In genomic region chr20:50029697-50030428, GRCh38 we compare ENCODE assay signal across 11 cellular contexts. TPM values are rescaled to one million over a fixed set of nuclear protein-coding genes. Genes with fewer than 3 reads are reported as not detected.
DNase-seq lines count a peak whose midpoint lies in the region; FAIRE-seq and TF ChIP-seq lines count a peak whose summit lies in the region.
"Had no signal": no experiment of that assay in that cellular context is flagged by ENCODE, and none has a peak within 500 bp of the region (broad histone marks: within the 10 kb centered on the region; RNA-seq: fewer than 3 reads in every experiment).

No MANE protein-coding gene starts in this region.

- no peak for TF ChIP-seq POLR2A in esophagus squamous epithelium (IDR thresholded peaks at IDR 0.05)

- 45 to 75% methylated on average over 10 of the region's 19 CpGs for WGBS in esophagus squamous epithelium, 2 donors

- no peaks in the 10 kb centered on the region for H3K36me3 ChIP-seq in BLaER1
- H3K36me3 ChIP-seq in esophagus squamous epithelium = no peaks in the 10 kb centered on the region

- intact Hi-C loops in esophagus squamous epithelium (cut with DNase I) = no loop called here

- no peak overlapping the region for H3K4me3 ChIP-seq in BLaER1
- no peak overlapping the region for H3K4me3 ChIP-seq in esophagus squamous epithelium

- H3K9me3 ChIP-seq in BLaER1 (no peaks in the 10 kb centered on the region), esophagus squamous epithelium (no peaks in the 10 kb centered on the region)

- DNase-seq in RCC 7860 (ENCODE audit: low spot score) = peak; percentile 96
- no peak for DNase-seq in esophagus squamous epithelium (lab: John Stamatoyannopoulos, UW)
- DNase-seq in occipital lobe (lab: John Stamatoyannopoulos, UW) = peak; percentile 12
- DNase-seq in SHP77 treated with DMSO at 0.1 percent for 48 hours (lab: John Stamatoyannopoulos, UW) = no peak
- DNase-seq in activated gamma-delta T cell treated with Interleukin-2 at 50 U/mL for 16 hours = no peak
- no peak for DNase-seq in activated CD8-positive, alpha-beta memory T cell treated with anti-CD3 and anti-CD28 coated beads, Interleukin-2, amount 50 U/mL, for 48 hours
- no peak for DNase-seq in stimulated activated CD4-positive, alpha-beta T cell treated with anti-CD3 and anti-CD28 coated beads, Interleukin-2, amount 100 ng/mL, for 24 hours
- DNase-seq: activated B cell treated with CpG ODN at 0.5 μM for 24 hours; erythroblast; stimulated activated CD4-positive, alpha-beta T cell treated with anti-CD3 and anti-CD28 coated beads, Interleukin-4, amount 100 ng/mL, for 4 hours had no signal

- peak; percentile 90 for FAIRE-seq in RCC 7860 (lab: Jason Lieb, UNC)

- 0 out of 2 replicates have a peak overlapping the region, but pooled peaks have one; percentile 26 for H3K27ac ChIP-seq in BLaER1
- peak overlapping the region in 3 of 4 donors; percentile 26 to 37 (median 31) for H3K27ac ChIP-seq in esophagus squamous epithelium

- H3K4me2 ChIP-seq in BLaER1 = no peak overlapping the region

- no peak overlapping the region; the same call in 1 of the 2 replicates for H3K9ac ChIP-seq in BLaER1

- H3K4me1 ChIP-seq in BLaER1 (peaks cover 8% of the 10 kb centered on the region), esophagus squamous epithelium (peaks cover 20 to 53% (median 48%) of the 10 kb centered on the region in 3 donors)

- no peaks in the 10 kb centered on the region for H4K20me1 ChIP-seq in BLaER1

- TF ChIP-seq CTCF in esophagus squamous epithelium (IDR thresholded peaks at IDR 0.05) = no peak

- H3K27me3 ChIP-seq in BLaER1 = no peaks in the 10 kb centered on the region
- H3K27me3 ChIP-seq in esophagus squamous epithelium = no peaks in the 10 kb centered on the region

RNA-seq across cellular contexts. Expression of gene SNAI1, which starts 47.1 kb away (rescaled TPM):
- 1 to 10 TPM in 1 of 4 donors, under 1 TPM in 2, not detected in 1; 0.44 to 1.3 (median 0.75) TPM for total RNA-seq in esophagus squamous epithelium
- not detected for total RNA-seq in occipital lobe

Comparison
In these comparisons a context has a peak if more than half of its experiments do, and no peak if none do; other contexts are left out.
1. DNase-seq: peak in RCC 7860 (single experiment) and occipital lobe (single experiment); none in esophagus squamous epithelium (single experiment), SHP77 treated with DMSO at 0.1 percent for 48 hours (single experiment), activated gamma-delta T cell treated with Interleukin-2 at 50 U/mL for 16 hours (single experiment), activated CD8-positive, alpha-beta memory T cell treated with anti-CD3 and anti-CD28 coated beads, Interleukin-2, amount 50 U/mL, for 48 hours (single experiment) and stimulated activated CD4-positive, alpha-beta T cell treated with anti-CD3 and anti-CD28 coated beads, Interleukin-2, amount 100 ng/mL, for 24 hours (0 of 2).